Comparison of ENCODE assay signal across 10 cellular contexts in genomic region chr21:44911066-44911383, GRCh38. TPM values are rescaled to one million over a fixed set of nuclear protein-coding genes. Genes with fewer than 3 reads are reported as not detected.
A peak's percentile ranks its signal among the peaks of the same experiment; 100 is the strongest.
DNase-seq lines count a peak whose midpoint lies in the region; ATAC-seq, FAIRE-seq and TF ChIP-seq lines count a peak whose summit lies in the region.
"Had no signal": no experiment of that assay in that cellular context is flagged by ENCODE, and none has a peak within 500 bp of the region (broad histone marks: within the 10 kb centered on the region; RNA-seq: fewer than 3 reads in every experiment).

No MANE protein-coding gene starts in this region.

- no peaks in the 10 kb centered on the region for H3K27me3 Mint-ChIP-seq in CD4-positive, CD25-positive, alpha-beta regulatory T cell
- no peaks in the 10 kb centered on the region for H3K27me3 Mint-ChIP-seq in natural killer cell (ENCODE audit: low read depth in 2 of 2)
- H3K27me3 Mint-ChIP-seq in GM23338 (ENCODE audit: insufficient read depth, low read depth, poor library complexity), result peaks cover 36% of the 10 kb centered on the region

- no peaks in the 10 kb centered on the region for H3K9me3 Mint-ChIP-seq in CD4-positive, CD25-positive, alpha-beta regulatory T cell
- H3K9me3 Mint-ChIP-seq in natural killer cell (no peaks in the 10 kb centered on the region), GM23338 (no peaks in the 10 kb centered on the region)

- no peaks in the 10 kb centered on the region for H3K9me1 ChIP-seq in K562 (ENCODE audit: control insufficient read depth, insufficient read depth, low read length)

- no peak for TF ChIP-seq POLR2A in K562 (conservative IDR thresholded peaks at IDR 0.05)

- WGBS in K562 (ENCODE audit: insufficient coverage, low coverage, missing lambda C conversion rate), result 38% methylated on average over 10 of the region's 10 CpGs
- WGBS in psoas muscle, 3 donors, result 44 to 56% (median 48%) methylated on average over 10 of the region's 10 CpGs

- no peaks in the 10 kb centered on the region for H3F3A ChIP-seq in GM23338 (replicated peaks; ENCODE audit: low read depth)

- no peak overlapping the region for H3K4me2 ChIP-seq in K562 (ENCODE audit: insufficient read depth, low read length)
- no peak overlapping the region for H3K4me2 ChIP-seq in GM23338

- POLR2A ChIA-PET in K562 (lab: Yijun Ruan, JAX), result no interaction called here

- H2AFZ ChIP-seq in K562 (ENCODE audit: low read depth, low read length), result peak overlapping the region; percentile 43; the same call in 1 of the 2 replicates
- H2AFZ ChIP-seq in GM23338, result no peak overlapping the region

- H3K9me2 ChIP-seq in GM23338 (ENCODE audit: insufficient read depth), result no peaks in the 10 kb centered on the region

- no peak for TF ChIP-seq EP300 in K562 (IDR thresholded peaks at IDR 0.05; ENCODE audit: low read length)

- no peak for FAIRE-seq in K562 (lab: Jason Lieb, UNC)
- FAIRE-seq: kidney had no signal

- H3K36me3 ChIP-seq in CD4-positive, CD25-positive, alpha-beta regulatory T cell (ENCODE audit: control insufficient read depth, insufficient read depth, low read length), result peaks cover 38% of the 10 kb centered on the region
- H3K36me3 ChIP-seq in K562 (ENCODE audit: control insufficient read depth, insufficient read depth, low read length), result no peaks in the 10 kb centered on the region
- H3K36me3 ChIP-seq in MG63, result no peaks in the 10 kb centered on the region
- no peaks in the 10 kb centered on the region for H3K36me3 ChIP-seq in GM23338 (ENCODE audit: insufficient read depth)
- no peaks in the 10 kb centered on the region for H3K36me3 ChIP-seq in psoas muscle (ENCODE audit: insufficient read depth in 1 of 2, low read depth in 1 of 2)
- H3K36me3 ChIP-seq: tibial artery had no signal

- TF ChIP-seq CTCF in K562 (IDR thresholded peaks at IDR 0.05 in 2 of 3, conservative IDR thresholded peaks at IDR 0.05 in 1 of 3; ENCODE audit: insufficient read depth in 2 of 3, low read depth in 1 of 3, low read length in 3 of 3) (no peak), natural killer cell (IDR thresholded peaks at IDR 0.05) (no peak), GM23338 (conservative IDR thresholded peaks at IDR 0.05; ENCODE audit: low read depth in 2 of 2) (no peak), psoas muscle (IDR thresholded peaks at IDR 0.05) (no peak)

- TF ChIP-seq RAD21 in K562 (CRISPR knock-in tag; conservative IDR thresholded peaks at IDR 0.05 in 1 of 2, IDR thresholded peaks at IDR 0.05 in 1 of 2), result no peak

- H3K4me1 ChIP-seq in CD4-positive, CD25-positive, alpha-beta regulatory T cell (ENCODE audit: control insufficient read depth, insufficient read depth, low read length, poor library complexity, severe bottlenecking), result peaks cover 62% of the 10 kb centered on the region
- peaks cover 9 to 57% of the 10 kb centered on the region in 2 experiments; a peak in 3 of 5 replicates for H3K4me1 ChIP-seq in K562 (replicated peaks in 1 of 2; ENCODE audit: control insufficient read depth in 2 of 2, insufficient read depth in 2 of 2, low read length in 2 of 2)
- no peaks in the 10 kb centered on the region for H3K4me1 ChIP-seq in GM23338 (ENCODE audit: insufficient read depth)
- H3K4me1 ChIP-seq in psoas muscle, result peaks cover 9% of the 10 kb centered on the region

- H3K27me3 ChIP-seq in CD4-positive, CD25-positive, alpha-beta regulatory T cell (ENCODE audit: control insufficient read depth, insufficient read depth, low read length), result no peaks in the 10 kb centered on the region
- H3K27me3 ChIP-seq in K562 (ENCODE audit: control insufficient read depth in 2 of 2, insufficient read depth in 2 of 2, low read length in 2 of 2) (peaks cover 23 to 40% of the 10 kb centered on the region in 2 experiments), MG63 (no peaks in the 10 kb centered on the region), GM23338 (ENCODE audit: insufficient read depth) (no peaks in the 10 kb centered on the region), psoas muscle (ENCODE audit: insufficient read depth in 3 of 3, low read length in 2 of 3) (no peaks in the 10 kb centered on the region)
- H3K27me3 ChIP-seq: tibial artery had no signal

- H3K4me3 ChIP-seq in CD4-positive, CD25-positive, alpha-beta regulatory T cell (ENCODE audit: low read depth, low read length), result peak overlapping the region; percentile 43
- H3K4me3 ChIP-seq in Jurkat, Clone E6-1 (ENCODE audit: low read length), result peak overlapping the region; percentile 37
- H3K4me3 ChIP-seq in K562 (no peak overlapping the region), MG63 (no peak overlapping the region), GM23338 (no peak overlapping the region), psoas muscle (no peak overlapping the region)
- H3K4me3 ChIP-seq: tibial artery had no signal

- in situ Hi-C loops in K562 (cut with MboI), result no loop called here

- H3K9me3 ChIP-seq in CD4-positive, CD25-positive, alpha-beta regulatory T cell (ENCODE audit: control insufficient read depth in 2 of 2, low read length in 2 of 2), result no peaks in the 10 kb centered on the region
- H3K9me3 ChIP-seq in K562 (replicated peaks; ENCODE audit: control insufficient read depth, insufficient read depth, low read depth, low read length) (no peaks in the 10 kb centered on the region), MG63 (no peaks in the 10 kb centered on the region), psoas muscle (no peaks in the 10 kb centered on the region)
- H3K9me3 ChIP-seq: tibial artery had no signal

- H3K9ac ChIP-seq in K562 (ENCODE audit: insufficient read depth in 1 of 2, low read depth in 2 of 2, low read length in 2 of 2), result no peak overlapping the region

- no peak for ATAC-seq in CD4-positive, CD25-positive, alpha-beta regulatory T cell (ENCODE audit: low read depth in 2 of 2)
- no peak for ATAC-seq in K562
- ATAC-seq in natural killer cell, result no peak
- no peak for ATAC-seq in GM23338
- ATAC-seq in psoas muscle, result no peak

- H3K27ac ChIP-seq in CD4-positive, CD25-positive, alpha-beta regulatory T cell (ENCODE audit: insufficient read depth, low read length, poor library complexity, severe bottlenecking), result peak overlapping the region; percentile 86
- H3K27ac ChIP-seq in K562 (ENCODE audit: extremely low read depth, low read depth, low read length) (no peak overlapping the region), GM23338 (ENCODE audit: low read depth) (no peak overlapping the region), psoas muscle (no peak overlapping the region)

- no TSS peak for BruUV-seq in K562 (replicated peaks; lab: Mats Ljungman, UMichigan)

- peaks cover 13% of the 10 kb centered on the region for H3K36me3 Mint-ChIP-seq in CD4-positive, CD25-positive, alpha-beta regulatory T cell
- H3K36me3 Mint-ChIP-seq in natural killer cell, result no peaks in the 10 kb centered on the region
- H3K36me3 Mint-ChIP-seq in GM23338 (ENCODE audit: low read depth), result no peaks in the 10 kb centered on the region

- H3K79me2 ChIP-seq in K562 (ENCODE audit: control insufficient read depth, insufficient read depth, low read length) (no peaks in the 10 kb centered on the region), GM23338 (replicated peaks; ENCODE audit: insufficient read depth) (no peaks in the 10 kb centered on the region)

- CTCF ChIA-PET in K562 (lab: Yijun Ruan, JAX; ENCODE audit: low intra/inter-chr PET ratio), result interaction anchor here (0.7 kb wide), 1 partner anchor 111 kb away, joined by 4 read pairs; no protein-coding TSS in a partner anchor

- intact Hi-C loops in K562 (cut with micrococcal nuclease), result no loop called here
- intact Hi-C loops in natural killer cell (cut with micrococcal nuclease), result loop anchor here (5.0 kb wide), 1 partner anchor 109 kb away; the partner anchor contains the start of gene UBE2G2
- intact Hi-C loops in psoas muscle (cut with DNase I), result no loop called here

- peaks cover 3 to 79% (median 34%) of the 10 kb centered on the region in 4 donors for H3K4me1 Mint-ChIP-seq in CD4-positive, CD25-positive, alpha-beta regulatory T cell
- H3K4me1 Mint-ChIP-seq in natural killer cell, result peaks cover 63 to 78% of the 10 kb centered on the region in 2 donors
- peaks cover 11% of the 10 kb centered on the region for H3K4me1 Mint-ChIP-seq in GM23338

- no peaks in the 10 kb centered on the region; the same call in none of the 2 replicates for H4K20me1 ChIP-seq in K562 (replicated peaks; ENCODE audit: control insufficient read depth, insufficient read depth, low read length)
- no peaks in the 10 kb centered on the region for H4K20me1 ChIP-seq in GM23338 (replicated peaks; ENCODE audit: insufficient read depth)

- no peak for DNase-seq in CD4-positive, CD25-positive, alpha-beta regulatory T cell
- DNase-seq in Jurkat, Clone E6-1 (ENCODE audit: low read depth, low spot score), result no peak
- DNase-seq in K562 (ENCODE audit: extremely low read depth in 1 of 4, low spot score in 3 of 4) (no peak), natural killer cell (no peak), MG63 (no peak), GM23338 (ENCODE audit: low spot score) (no peak), DMS79 treated with DMSO at 0.1 percent for 48 hours (lab: John Stamatoyannopoulos, UW) (no peak), psoas muscle (no peak)

- peak overlapping the region; percentile 83 to 93 (median 88) for H3K4me3 Mint-ChIP-seq in CD4-positive, CD25-positive, alpha-beta regulatory T cell
- H3K4me3 Mint-ChIP-seq in natural killer cell (peak overlapping the region; percentile 85), GM23338 (no peak overlapping the region)

- H3K27ac Mint-ChIP-seq in CD4-positive, CD25-positive, alpha-beta regulatory T cell, result peak overlapping the region; percentile 94 to 95 (median 94)
- H3K27ac Mint-ChIP-seq in natural killer cell (peak overlapping the region; percentile 85 to 98), GM23338 (no peak overlapping the region)

RNA-seq across cellular contexts. Expression of gene ITGB2, which starts 9.7 kb away (rescaled TPM):
- total RNA-seq in CD4-positive, CD25-positive, alpha-beta regulatory T cell, result 411 TPM
- polyA plus RNA-seq in CD4-positive, CD25-positive, alpha-beta regulatory T cell, result 100 to 1,000 TPM; 415 to 519 (median 446) TPM
- polyA plus RNA-seq in Jurkat, Clone E6-1 (2012; ENCODE audit: insufficient read depth, insufficient read length), result 108 TPM
- 0.69 and 1.4 TPM in 2 replicates for total RNA-seq in K562 (2011; cell fraction: chromatin; rRNA removed; ENCODE audit: low replicate concordance)
- 1.0 and 1.3 TPM in 2 replicates for total RNA-seq in K562 (2011; cell fraction: nucleolus; rRNA removed)
- 0.23 and 0.29 TPM in 2 replicates for total RNA-seq in K562 (2011; cell fraction: nucleoplasm; rRNA removed)
- total RNA-seq in K562 (2014; rRNA removed) (0.78 and 1.0 TPM in 2 replicates), K562 (2014; rRNA removed; fragmentation: Illumina TruSeq; extraction: Trizol) (0.07 and 0.22 TPM in 2 replicates), K562 (2015; rRNA removed; fragmentation: Illumina TruSeq; extraction: Trizol) (0.49 and 0.51 TPM in 2 replicates), K562 (2021) (1.2 and 1.3 TPM in 2 replicates), natural killer cell (1,000 to 10,000 TPM; 1,223 to 1,393 (median 1,250) TPM), psoas muscle (10 to 100 TPM in 3 of 4 donors, 1 to 10 TPM in 1; 8.3 to 11.7 (median 11.0) TPM)
- polyA plus RNA-seq in K562 (2011; rRNA removed) (0.20 and 1.6 TPM in 2 replicates), K562 (2014; fragmentation: Illumina TruSeq; extraction: Trizol) (0.24 and 0.25 TPM in 2 replicates), K562 (2014; fragmentation: Nextera tagmentation; extraction: Ambion mirVana) (not detected), K562 (2014; rRNA removed) (0.57 and 0.60 TPM in 2 replicates), GM23338 (2016; fragmentation: Nextera tagmentation; extraction: Ambion mirVana) (0.40 and 0.44 TPM in 2 replicates), psoas muscle (1 to 10 TPM; 2.5 to 4.6 (median 2.7) TPM)
- polyA plus RNA-seq in K562 (2011; cell fraction: cytosol; rRNA removed), result 0.33 and 1.3 TPM in 2 replicates
- 2.0 and 3.1 TPM in 2 replicates for polyA plus RNA-seq in K562 (2011; cell fraction: nucleus; rRNA removed)
- polyA plus RNA-seq in K562 (2012), result 0.77 and 5.1 TPM in 2 replicates
- polyA minus RNA-seq in K562 (2011; rRNA and poly(A)+ RNA removed), result 0.04 and 0.57 TPM in 2 replicates
- 1.0 and 4.8 TPM in 2 replicates for polyA minus RNA-seq in K562 (2011; cell fraction: cytosol; rRNA and poly(A)+ RNA removed)
- polyA minus RNA-seq in K562 (2011; cell fraction: nucleus; rRNA and poly(A)+ RNA removed), result 0.27 and 1.8 TPM in 2 replicates
- 4.3 and 12.9 TPM in 2 replicates for total RNA-seq in MG63 (2014; rRNA removed; shearing (Covaris generic); ENCODE audit: low replicate concordance)
- total RNA-seq in GM23338 (2014; rRNA removed; shearing (Covaris generic)), result 0.63 TPM in 1 of 2 replicates, not detected in the other

RNA-seq across cellular contexts. Expression of gene SLX9, which starts 28.8 kb away (rescaled TPM):
- total RNA-seq in CD4-positive, CD25-positive, alpha-beta regulatory T cell, result 21.8 TPM
- polyA plus RNA-seq in CD4-positive, CD25-positive, alpha-beta regulatory T cell, result 10 to 100 TPM in 3 of 4 donors, 1 to 10 TPM in 1; 7.6 to 12.0 (median 10.0) TPM
- 64.7 TPM for polyA plus RNA-seq in Jurkat, Clone E6-1 (2012; ENCODE audit: insufficient read depth, insufficient read length)
- 18.9 and 29.0 TPM in 2 replicates for total RNA-seq in K562 (2011; cell fraction: chromatin; rRNA removed; ENCODE audit: low replicate concordance)
- total RNA-seq in K562 (2011; cell fraction: nucleolus; rRNA removed), result 22.8 and 25.7 TPM in 2 replicates
- 14.8 and 16.0 TPM in 2 replicates for total RNA-seq in K562 (2011; cell fraction: nucleoplasm; rRNA removed)
- total RNA-seq in K562 (2014; rRNA removed), result 65.2 and 66.8 TPM in 2 replicates
- 11.2 and 14.8 TPM in 2 replicates for total RNA-seq in K562 (2014; rRNA removed; fragmentation: Illumina TruSeq; extraction: Trizol)
- total RNA-seq in K562 (2015; rRNA removed; fragmentation: Illumina TruSeq; extraction: Trizol), result 18.5 and 20.3 TPM in 2 replicates
- total RNA-seq in K562 (2021), result 71.2 and 75.5 TPM in 2 replicates
- 13.5 and 16.5 TPM in 2 replicates for polyA plus RNA-seq in K562 (2011; rRNA removed)
- 14.3 and 38.6 TPM in 2 replicates for polyA plus RNA-seq in K562 (2011; cell fraction: cytosol; rRNA removed)
- 10.2 and 19.3 TPM in 2 replicates for polyA plus RNA-seq in K562 (2011; cell fraction: nucleus; rRNA removed)
- 34.2 and 36.9 TPM in 2 replicates for polyA plus RNA-seq in K562 (2012)
- 8.2 and 18.9 TPM in 2 replicates for polyA plus RNA-seq in K562 (2014; fragmentation: Illumina TruSeq; extraction: Trizol)
- 1 to 10 TPM; 1.2 to 1.8 TPM for polyA plus RNA-seq in K562 (2014; fragmentation: Nextera tagmentation; extraction: Ambion mirVana)
- 54.4 and 60.2 TPM in 2 replicates for polyA plus RNA-seq in K562 (2014; rRNA removed)
- 16.0 and 22.8 TPM in 2 replicates for polyA minus RNA-seq in K562 (2011; rRNA and poly(A)+ RNA removed)
- polyA minus RNA-seq in K562 (2011; cell fraction: cytosol; rRNA and poly(A)+ RNA removed), result 25.3 and 31.3 TPM in 2 replicates
- polyA minus RNA-seq in K562 (2011; cell fraction: nucleus; rRNA and poly(A)+ RNA removed), result 3.8 and 5.3 TPM in 2 replicates
- total RNA-seq in natural killer cell, result 10 to 100 TPM; 12.8 to 22.9 (median 20.0) TPM
- total RNA-seq in MG63 (2014; rRNA removed; shearing (Covaris generic); ENCODE audit: low replicate concordance), result 27.8 and 55.6 TPM in 2 replicates
- 36.3 and 41.5 TPM in 2 replicates for total RNA-seq in GM23338 (2014; rRNA removed; shearing (Covaris generic))
- 46.9 and 48.0 TPM in 2 replicates for polyA plus RNA-seq in GM23338 (2016; fragmentation: Nextera tagmentation; extraction: Ambion mirVana)
- 10 to 100 TPM; 26.3 to 58.0 (median 32.5) TPM for total RNA-seq in psoas muscle
- 10 to 100 TPM; 20.2 to 69.2 (median 26.7) TPM for polyA plus RNA-seq in psoas muscle

RNA-seq across cellular contexts. Expression of gene PTTG1IP, which starts 37.5 kb away (rescaled TPM):
- total RNA-seq in CD4-positive, CD25-positive, alpha-beta regulatory T cell, result 98.3 TPM
- polyA plus RNA-seq in CD4-positive, CD25-positive, alpha-beta regulatory T cell, result 100 to 1,000 TPM in 1 of 4 donors, 10 to 100 TPM in 3; 78.5 to 100 (median 95.1) TPM
- polyA plus RNA-seq in Jurkat, Clone E6-1 (2012; ENCODE audit: insufficient read depth, insufficient read length), result 98.0 TPM
- total RNA-seq in K562 (2011; cell fraction: chromatin; rRNA removed; ENCODE audit: low replicate concordance), result 109 and 139 TPM in 2 replicates
- total RNA-seq in K562 (2011; cell fraction: nucleolus; rRNA removed), result 131 and 151 TPM in 2 replicates
- total RNA-seq in K562 (2011; cell fraction: nucleoplasm; rRNA removed), result 146 and 174 TPM in 2 replicates
- total RNA-seq in K562 (2014; rRNA removed) (85.4 and 97.6 TPM in 2 replicates), K562 (2014; rRNA removed; fragmentation: Illumina TruSeq; extraction: Trizol) (65.7 and 66.2 TPM in 2 replicates), K562 (2015; rRNA removed; fragmentation: Illumina TruSeq; extraction: Trizol) (92.9 and 98.7 TPM in 2 replicates), K562 (2021) (99.3 and 99.5 TPM in 2 replicates), natural killer cell (100 to 1,000 TPM in 2 of 3 donors, 10 to 100 TPM in 1; 96.8 to 144 (median 126) TPM), psoas muscle (10 to 100 TPM; 49.6 to 72.1 (median 66.5) TPM)
- polyA plus RNA-seq in K562 (2011; rRNA removed) (92.4 and 138 TPM in 2 replicates), K562 (2014; fragmentation: Illumina TruSeq; extraction: Trizol) (77.0 and 77.8 TPM in 2 replicates), K562 (2014; fragmentation: Nextera tagmentation; extraction: Ambion mirVana) (1 to 10 TPM; 5.0 to 9.2 TPM), K562 (2014; rRNA removed) (82.4 and 86.9 TPM in 2 replicates), GM23338 (2016; fragmentation: Nextera tagmentation; extraction: Ambion mirVana) (96.0 and 99.9 TPM in 2 replicates), psoas muscle (100 to 1,000 TPM in 1 of 3 donors, 10 to 100 TPM in 2; 57.1 to 108 (median 69.3) TPM)
- polyA plus RNA-seq in K562 (2011; cell fraction: cytosol; rRNA removed), result 79.9 and 115 TPM in 2 replicates
- 69.1 and 123 TPM in 2 replicates for polyA plus RNA-seq in K562 (2011; cell fraction: nucleus; rRNA removed)
- polyA plus RNA-seq in K562 (2012), result 77.4 and 167 TPM in 2 replicates
- polyA minus RNA-seq in K562 (2011; rRNA and poly(A)+ RNA removed), result 54.1 and 70.2 TPM in 2 replicates
- 69.1 and 114 TPM in 2 replicates for polyA minus RNA-seq in K562 (2011; cell fraction: cytosol; rRNA and poly(A)+ RNA removed)
- polyA minus RNA-seq in K562 (2011; cell fraction: nucleus; rRNA and poly(A)+ RNA removed), result 17.4 and 40.2 TPM in 2 replicates
- 396 and 445 TPM in 2 replicates for total RNA-seq in MG63 (2014; rRNA removed; shearing (Covaris generic); ENCODE audit: low replicate concordance)
- total RNA-seq in GM23338 (2014; rRNA removed; shearing (Covaris generic)), result 168 and 172 TPM in 2 replicates

Comparison
In these comparisons a context has a peak if more than half of its experiments do, and no peak if none do; other contexts are left out.
1. H3K4me3 ChIP-seq: peak in CD4-positive, CD25-positive, alpha-beta regulatory T cell (single experiment) and Jurkat, Clone E6-1 (single experiment); none in K562 (single experiment), MG63 (single experiment), GM23338 (single experiment) and psoas muscle (single experiment).
2. RNA of gene ITGB2, which starts 9.7 kb away (total RNA-seq): 1,223 to 1,393 TPM in natural killer cell and 411 TPM in CD4-positive, CD25-positive, alpha-beta regulatory T cell (single experiment); 4.3 to 12.9 TPM in MG63, 8.3 to 11.7 TPM in psoas muscle, 0.07 to 1.4 TPM in K562 and 0.63 TPM in GM23338; every median in the first group is over 10 times any median in the second.